In the genomic region with DNA sequence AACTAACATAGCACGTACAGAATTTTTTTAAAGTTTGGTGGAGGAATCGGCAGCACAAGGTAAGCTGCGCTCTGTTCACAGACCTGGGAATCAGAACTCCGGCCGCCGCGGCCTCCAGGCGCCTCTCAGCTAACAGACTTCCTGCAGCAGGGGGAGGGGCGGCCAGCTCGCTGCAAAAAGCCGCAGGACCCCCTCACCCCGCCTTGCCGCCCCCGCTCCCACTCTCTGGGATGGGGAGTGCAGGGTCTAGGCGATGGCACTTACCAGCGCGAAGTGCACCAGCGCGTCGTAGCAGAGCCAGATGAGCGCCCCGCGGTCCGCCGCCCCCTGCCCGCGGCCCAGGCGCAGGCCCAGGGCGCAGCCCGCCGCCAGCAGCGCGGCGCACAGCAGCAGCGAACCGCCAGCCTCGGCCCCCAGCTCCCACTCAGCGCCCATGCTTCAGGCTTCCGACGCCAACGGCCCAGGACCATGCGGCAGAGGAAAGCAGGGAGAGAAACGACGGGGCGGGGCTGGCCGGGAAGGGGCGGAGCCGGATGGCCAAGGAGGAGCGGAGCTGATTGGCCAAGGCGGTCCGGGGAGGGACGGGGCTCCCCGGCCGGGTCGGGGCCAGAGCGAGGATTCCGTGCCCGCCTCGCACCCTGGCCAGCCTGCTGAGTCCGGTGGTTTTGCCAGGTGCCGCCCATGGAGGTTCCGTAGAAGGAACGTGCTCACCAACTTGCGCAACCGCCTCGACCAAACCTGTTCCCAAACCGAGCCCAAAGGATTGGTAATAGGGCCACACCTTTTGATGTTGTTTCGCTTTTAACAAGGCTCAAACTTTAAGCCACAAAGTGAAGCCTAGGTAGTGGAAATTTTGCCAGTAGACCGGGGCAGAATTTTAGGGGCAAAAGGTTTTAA, we compare ENCODE assay signal across 1 cellular context.
A peak's percentile ranks its signal among the peaks of the same experiment; 100 is the strongest.
TF ChIP-seq lines count a peak whose summit lies in the region.

A gene (minus strand): TSS at position 497 of the 897 bp plus-strand sequence. CDS start 62 bp downstream, at position 435.

TF ChIP-seq in HepG2, 621 proteins besides CTCF, POLR2A, EP300 and RAD21 (continued from another document and continues in another):
- TF ChIP-seq, protein P1, sequence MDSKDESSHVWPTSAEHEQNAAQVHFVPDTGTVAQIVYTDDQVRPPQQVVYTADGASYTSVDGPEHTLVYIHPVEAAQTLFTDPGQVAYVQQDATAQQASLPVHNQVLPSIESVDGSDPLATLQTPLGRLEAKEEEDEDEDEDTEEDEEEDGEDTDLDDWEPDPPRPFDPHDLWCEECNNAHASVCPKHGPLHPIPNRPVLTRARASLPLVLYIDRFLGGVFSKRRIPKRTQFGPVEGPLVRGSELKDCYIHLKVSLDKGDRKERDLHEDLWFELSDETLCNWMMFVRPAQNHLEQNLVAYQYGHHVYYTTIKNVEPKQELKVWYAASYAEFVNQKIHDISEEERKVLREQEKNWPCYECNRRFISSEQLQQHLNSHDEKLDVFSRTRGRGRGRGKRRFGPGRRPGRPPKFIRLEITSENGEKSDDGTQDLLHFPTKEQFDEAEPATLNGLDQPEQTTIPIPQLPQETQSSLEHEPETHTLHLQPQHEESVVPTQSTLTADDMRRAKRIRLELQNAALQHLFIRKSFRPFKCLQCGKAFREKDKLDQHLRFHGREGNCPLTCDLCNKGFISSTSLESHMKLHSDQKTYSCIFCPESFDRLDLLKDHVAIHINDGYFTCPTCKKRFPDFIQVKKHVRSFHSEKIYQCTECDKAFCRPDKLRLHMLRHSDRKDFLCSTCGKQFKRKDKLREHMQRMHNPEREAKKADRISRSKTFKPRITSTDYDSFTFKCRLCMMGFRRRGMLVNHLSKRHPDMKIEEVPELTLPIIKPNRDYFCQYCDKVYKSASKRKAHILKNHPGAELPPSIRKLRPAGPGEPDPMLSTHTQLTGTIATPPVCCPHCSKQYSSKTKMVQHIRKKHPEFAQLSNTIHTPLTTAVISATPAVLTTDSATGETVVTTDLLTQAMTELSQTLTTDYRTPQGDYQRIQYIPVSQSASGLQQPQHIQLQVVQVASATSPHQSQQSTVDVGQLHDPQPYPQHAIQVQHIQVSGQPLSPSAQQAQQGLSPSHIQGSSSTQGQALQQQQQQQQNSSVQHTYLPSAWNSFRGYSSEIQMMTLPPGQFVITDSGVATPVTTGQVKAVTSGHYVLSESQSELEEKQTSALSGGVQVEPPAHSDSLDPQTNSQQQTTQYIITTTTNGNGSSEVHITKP (CRISPR knock-in tag; IDR thresholded peaks at IDR 0.05; ENCODE audit: low read depth), result no peak
- TF ChIP-seq NPAS2 (CRISPR knock-in tag; IDR thresholded peaks at IDR 0.05; ENCODE audit: borderline replicate concordance) (no peak), ZNF274 (CRISPR knock-in tag; IDR thresholded peaks at IDR 0.05) (peak; percentile 75; the same call in 1 of the 2 replicates), YEATS2 (CRISPR knock-in tag; IDR thresholded peaks at IDR 0.05; ENCODE audit: borderline replicate concordance) (0 out of 2 replicates have a peak, but pooled peaks have one; percentile 59), HDAC2 (CRISPR knock-in tag; IDR thresholded peaks at IDR 0.05) (no peak; the same call in 1 of the 2 replicates), ZNF12 (CRISPR knock-in tag; IDR thresholded peaks at IDR 0.05) (no peak), SRF (IDR thresholded peaks at IDR 0.05; ENCODE audit: low read depth, low read length) (no peak), TCF7L2 (IDR thresholded peaks at IDR 0.05; ENCODE audit: low read depth, low read length) (no peak), HMG20A (CRISPR knock-in tag; IDR thresholded peaks at IDR 0.05; ENCODE audit: borderline replicate concordance) (no peak; the same call in 1 of the 2 replicates), CHD2 (IDR thresholded peaks at IDR 0.05; ENCODE audit: low read depth, low read length) (0 out of 2 replicates have a peak, but pooled peaks have one; percentile 19), CBX1 (IDR thresholded peaks at IDR 0.05; ENCODE audit: low read depth) (no peak), AKAP8 (CRISPR knock-in tag; IDR thresholded peaks at IDR 0.05) (no peak), MIER2 (CRISPR knock-in tag; IDR thresholded peaks at IDR 0.05) (no peak)
- TF ChIP-seq, protein P2, sequence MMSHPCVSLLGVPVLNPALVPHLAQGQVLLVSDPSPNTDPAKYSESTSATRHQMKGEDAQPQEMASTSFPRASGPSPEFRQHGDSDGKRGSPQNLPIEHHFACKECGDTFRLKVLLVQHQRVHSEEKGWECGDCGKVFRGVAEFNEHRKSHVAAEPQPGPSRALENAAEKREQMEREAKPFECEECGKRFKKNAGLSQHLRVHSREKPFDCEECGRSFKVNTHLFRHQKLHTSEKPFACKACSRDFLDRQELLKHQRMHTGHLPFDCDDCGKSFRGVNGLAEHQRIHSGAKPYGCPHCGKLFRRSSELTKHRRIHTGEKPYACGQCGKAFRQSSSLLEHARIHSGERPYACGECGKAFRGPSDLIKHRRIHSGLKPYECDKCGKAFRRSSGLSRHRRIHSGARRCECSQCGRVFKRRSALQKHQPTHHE (CRISPR knock-in tag; IDR thresholded peaks at IDR 0.05; ENCODE audit: borderline replicate concordance), result no peak; the same call in 1 of the 2 replicates
- TF ChIP-seq, protein P3, sequence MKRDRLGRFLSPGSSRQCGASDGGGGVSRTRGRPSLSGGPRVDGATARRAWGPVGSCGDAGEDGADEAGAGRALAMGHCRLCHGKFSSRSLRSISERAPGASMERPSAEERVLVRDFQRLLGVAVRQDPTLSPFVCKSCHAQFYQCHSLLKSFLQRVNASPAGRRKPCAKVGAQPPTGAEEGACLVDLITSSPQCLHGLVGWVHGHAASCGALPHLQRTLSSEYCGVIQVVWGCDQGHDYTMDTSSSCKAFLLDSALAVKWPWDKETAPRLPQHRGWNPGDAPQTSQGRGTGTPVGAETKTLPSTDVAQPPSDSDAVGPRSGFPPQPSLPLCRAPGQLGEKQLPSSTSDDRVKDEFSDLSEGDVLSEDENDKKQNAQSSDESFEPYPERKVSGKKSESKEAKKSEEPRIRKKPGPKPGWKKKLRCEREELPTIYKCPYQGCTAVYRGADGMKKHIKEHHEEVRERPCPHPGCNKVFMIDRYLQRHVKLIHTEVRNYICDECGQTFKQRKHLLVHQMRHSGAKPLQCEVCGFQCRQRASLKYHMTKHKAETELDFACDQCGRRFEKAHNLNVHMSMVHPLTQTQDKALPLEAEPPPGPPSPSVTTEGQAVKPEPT (CRISPR knock-in tag; IDR thresholded peaks at IDR 0.05; ENCODE audit: low read depth), result peak; percentile 97
- TF ChIP-seq, protein P4, sequence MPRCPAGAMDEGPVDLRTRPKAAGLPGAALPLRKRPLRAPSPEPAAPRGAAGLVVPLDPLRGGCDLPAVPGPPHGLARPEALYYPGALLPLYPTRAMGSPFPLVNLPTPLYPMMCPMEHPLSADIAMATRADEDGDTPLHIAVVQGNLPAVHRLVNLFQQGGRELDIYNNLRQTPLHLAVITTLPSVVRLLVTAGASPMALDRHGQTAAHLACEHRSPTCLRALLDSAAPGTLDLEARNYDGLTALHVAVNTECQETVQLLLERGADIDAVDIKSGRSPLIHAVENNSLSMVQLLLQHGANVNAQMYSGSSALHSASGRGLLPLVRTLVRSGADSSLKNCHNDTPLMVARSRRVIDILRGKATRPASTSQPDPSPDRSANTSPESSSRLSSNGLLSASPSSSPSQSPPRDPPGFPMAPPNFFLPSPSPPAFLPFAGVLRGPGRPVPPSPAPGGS (CRISPR knock-in tag; IDR thresholded peaks at IDR 0.05), result peak; percentile 78
- TF ChIP-seq, protein P5, sequence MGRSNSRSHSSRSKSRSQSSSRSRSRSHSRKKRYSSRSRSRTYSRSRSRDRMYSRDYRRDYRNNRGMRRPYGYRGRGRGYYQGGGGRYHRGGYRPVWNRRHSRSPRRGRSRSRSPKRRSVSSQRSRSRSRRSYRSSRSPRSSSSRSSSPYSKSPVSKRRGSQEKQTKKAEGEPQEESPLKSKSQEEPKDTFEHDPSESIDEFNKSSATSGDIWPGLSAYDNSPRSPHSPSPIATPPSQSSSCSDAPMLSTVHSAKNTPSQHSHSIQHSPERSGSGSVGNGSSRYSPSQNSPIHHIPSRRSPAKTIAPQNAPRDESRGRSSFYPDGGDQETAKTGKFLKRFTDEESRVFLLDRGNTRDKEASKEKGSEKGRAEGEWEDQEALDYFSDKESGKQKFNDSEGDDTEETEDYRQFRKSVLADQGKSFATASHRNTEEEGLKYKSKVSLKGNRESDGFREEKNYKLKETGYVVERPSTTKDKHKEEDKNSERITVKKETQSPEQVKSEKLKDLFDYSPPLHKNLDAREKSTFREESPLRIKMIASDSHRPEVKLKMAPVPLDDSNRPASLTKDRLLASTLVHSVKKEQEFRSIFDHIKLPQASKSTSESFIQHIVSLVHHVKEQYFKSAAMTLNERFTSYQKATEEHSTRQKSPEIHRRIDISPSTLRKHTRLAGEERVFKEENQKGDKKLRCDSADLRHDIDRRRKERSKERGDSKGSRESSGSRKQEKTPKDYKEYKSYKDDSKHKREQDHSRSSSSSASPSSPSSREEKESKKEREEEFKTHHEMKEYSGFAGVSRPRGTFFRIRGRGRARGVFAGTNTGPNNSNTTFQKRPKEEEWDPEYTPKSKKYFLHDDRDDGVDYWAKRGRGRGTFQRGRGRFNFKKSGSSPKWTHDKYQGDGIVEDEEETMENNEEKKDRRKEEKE (IDR thresholded peaks at IDR 0.05), result no peak
- TF ChIP-seq, protein P6, sequence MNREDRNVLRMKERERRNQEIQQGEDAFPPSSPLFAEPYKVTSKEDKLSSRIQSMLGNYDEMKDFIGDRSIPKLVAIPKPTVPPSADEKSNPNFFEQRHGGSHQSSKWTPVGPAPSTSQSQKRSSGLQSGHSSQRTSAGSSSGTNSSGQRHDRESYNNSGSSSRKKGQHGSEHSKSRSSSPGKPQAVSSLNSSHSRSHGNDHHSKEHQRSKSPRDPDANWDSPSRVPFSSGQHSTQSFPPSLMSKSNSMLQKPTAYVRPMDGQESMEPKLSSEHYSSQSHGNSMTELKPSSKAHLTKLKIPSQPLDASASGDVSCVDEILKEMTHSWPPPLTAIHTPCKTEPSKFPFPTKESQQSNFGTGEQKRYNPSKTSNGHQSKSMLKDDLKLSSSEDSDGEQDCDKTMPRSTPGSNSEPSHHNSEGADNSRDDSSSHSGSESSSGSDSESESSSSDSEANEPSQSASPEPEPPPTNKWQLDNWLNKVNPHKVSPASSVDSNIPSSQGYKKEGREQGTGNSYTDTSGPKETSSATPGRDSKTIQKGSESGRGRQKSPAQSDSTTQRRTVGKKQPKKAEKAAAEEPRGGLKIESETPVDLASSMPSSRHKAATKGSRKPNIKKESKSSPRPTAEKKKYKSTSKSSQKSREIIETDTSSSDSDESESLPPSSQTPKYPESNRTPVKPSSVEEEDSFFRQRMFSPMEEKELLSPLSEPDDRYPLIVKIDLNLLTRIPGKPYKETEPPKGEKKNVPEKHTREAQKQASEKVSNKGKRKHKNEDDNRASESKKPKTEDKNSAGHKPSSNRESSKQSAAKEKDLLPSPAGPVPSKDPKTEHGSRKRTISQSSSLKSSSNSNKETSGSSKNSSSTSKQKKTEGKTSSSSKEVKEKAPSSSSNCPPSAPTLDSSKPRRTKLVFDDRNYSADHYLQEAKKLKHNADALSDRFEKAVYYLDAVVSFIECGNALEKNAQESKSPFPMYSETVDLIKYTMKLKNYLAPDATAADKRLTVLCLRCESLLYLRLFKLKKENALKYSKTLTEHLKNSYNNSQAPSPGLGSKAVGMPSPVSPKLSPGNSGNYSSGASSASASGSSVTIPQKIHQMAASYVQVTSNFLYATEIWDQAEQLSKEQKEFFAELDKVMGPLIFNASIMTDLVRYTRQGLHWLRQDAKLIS (CRISPR knock-in tag; IDR thresholded peaks at IDR 0.05), result no peak
- TF ChIP-seq, protein P7, sequence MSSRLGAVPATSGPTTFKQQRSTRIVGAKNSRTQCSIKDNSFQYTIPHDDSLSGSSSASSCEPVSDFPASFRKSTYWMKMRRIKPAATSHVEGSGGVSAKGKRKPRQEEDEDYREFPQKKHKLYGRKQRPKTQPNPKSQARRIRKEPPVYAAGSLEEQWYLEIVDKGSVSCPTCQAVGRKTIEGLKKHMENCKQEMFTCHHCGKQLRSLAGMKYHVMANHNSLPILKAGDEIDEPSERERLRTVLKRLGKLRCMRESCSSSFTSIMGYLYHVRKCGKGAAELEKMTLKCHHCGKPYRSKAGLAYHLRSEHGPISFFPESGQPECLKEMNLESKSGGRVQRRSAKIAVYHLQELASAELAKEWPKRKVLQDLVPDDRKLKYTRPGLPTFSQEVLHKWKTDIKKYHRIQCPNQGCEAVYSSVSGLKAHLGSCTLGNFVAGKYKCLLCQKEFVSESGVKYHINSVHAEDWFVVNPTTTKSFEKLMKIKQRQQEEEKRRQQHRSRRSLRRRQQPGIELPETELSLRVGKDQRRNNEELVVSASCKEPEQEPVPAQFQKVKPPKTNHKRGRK (CRISPR knock-in tag; IDR thresholded peaks at IDR 0.05), result no peak
- TF ChIP-seq, protein P8, sequence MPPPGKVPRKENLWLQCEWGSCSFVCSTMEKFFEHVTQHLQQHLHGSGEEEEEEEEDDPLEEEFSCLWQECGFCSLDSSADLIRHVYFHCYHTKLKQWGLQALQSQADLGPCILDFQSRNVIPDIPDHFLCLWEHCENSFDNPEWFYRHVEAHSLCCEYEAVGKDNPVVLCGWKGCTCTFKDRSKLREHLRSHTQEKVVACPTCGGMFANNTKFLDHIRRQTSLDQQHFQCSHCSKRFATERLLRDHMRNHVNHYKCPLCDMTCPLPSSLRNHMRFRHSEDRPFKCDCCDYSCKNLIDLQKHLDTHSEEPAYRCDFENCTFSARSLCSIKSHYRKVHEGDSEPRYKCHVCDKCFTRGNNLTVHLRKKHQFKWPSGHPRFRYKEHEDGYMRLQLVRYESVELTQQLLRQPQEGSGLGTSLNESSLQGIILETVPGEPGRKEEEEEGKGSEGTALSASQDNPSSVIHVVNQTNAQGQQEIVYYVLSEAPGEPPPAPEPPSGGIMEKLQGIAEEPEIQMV (CRISPR knock-in tag; IDR thresholded peaks at IDR 0.05; ENCODE audit: low read depth), result peak; percentile 77
- TF ChIP-seq, protein P9, sequence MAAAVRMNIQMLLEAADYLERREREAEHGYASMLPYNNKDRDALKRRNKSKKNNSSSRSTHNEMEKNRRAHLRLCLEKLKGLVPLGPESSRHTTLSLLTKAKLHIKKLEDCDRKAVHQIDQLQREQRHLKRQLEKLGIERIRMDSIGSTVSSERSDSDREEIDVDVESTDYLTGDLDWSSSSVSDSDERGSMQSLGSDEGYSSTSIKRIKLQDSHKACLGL (CRISPR knock-in tag; IDR thresholded peaks at IDR 0.05), result peak; percentile 97
- TF ChIP-seq, protein P10, sequence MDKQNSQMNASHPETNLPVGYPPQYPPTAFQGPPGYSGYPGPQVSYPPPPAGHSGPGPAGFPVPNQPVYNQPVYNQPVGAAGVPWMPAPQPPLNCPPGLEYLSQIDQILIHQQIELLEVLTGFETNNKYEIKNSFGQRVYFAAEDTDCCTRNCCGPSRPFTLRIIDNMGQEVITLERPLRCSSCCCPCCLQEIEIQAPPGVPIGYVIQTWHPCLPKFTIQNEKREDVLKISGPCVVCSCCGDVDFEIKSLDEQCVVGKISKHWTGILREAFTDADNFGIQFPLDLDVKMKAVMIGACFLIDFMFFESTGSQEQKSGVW (CRISPR knock-in tag; IDR thresholded peaks at IDR 0.05; ENCODE audit: borderline replicate concordance), result no peak
- TF ChIP-seq, protein P11, sequence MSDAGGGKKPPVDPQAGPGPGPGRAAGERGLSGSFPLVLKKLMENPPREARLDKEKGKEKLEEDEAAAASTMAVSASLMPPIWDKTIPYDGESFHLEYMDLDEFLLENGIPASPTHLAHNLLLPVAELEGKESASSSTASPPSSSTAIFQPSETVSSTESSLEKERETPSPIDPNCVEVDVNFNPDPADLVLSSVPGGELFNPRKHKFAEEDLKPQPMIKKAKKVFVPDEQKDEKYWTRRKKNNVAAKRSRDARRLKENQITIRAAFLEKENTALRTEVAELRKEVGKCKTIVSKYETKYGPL (CRISPR knock-in tag; IDR thresholded peaks at IDR 0.05), result no peak
- TF ChIP-seq, protein P12, sequence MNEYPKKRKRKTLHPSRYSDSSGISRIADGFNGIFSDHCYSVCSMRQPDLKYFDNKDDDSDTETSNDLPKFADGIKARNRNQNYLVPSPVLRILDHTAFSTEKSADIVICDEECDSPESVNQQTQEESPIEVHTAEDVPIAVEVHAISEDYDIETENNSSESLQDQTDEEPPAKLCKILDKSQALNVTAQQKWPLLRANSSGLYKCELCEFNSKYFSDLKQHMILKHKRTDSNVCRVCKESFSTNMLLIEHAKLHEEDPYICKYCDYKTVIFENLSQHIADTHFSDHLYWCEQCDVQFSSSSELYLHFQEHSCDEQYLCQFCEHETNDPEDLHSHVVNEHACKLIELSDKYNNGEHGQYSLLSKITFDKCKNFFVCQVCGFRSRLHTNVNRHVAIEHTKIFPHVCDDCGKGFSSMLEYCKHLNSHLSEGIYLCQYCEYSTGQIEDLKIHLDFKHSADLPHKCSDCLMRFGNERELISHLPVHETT (CRISPR knock-in tag; conservative IDR thresholded peaks at IDR 0.05), result peak; percentile 59; the same call in 1 of the 2 replicates
